ENCODE assay signal across 1 cellular context in genomic region chr10:94005050-94005449, GRCh38.
TF ChIP-seq lines count a peak whose summit lies in the region.

No MANE protein-coding gene starts in this region.

TF ChIP-seq in A549, 52 proteins besides CTCF, POLR2A, EP300 and RAD21 (continued from another document):
- TF ChIP-seq PBX3 (IDR thresholded peaks at IDR 0.05) (no peak), EHF (CRISPR knock-in tag; IDR thresholded peaks at IDR 0.05) (no peak), KDM5A (IDR thresholded peaks at IDR 0.05) (no peak), CHD2 (IDR thresholded peaks at IDR 0.05; ENCODE audit: low read length, partially characterized antibody) (no peak), MAX (IDR thresholded peaks at IDR 0.05) (no peak)
